In the genomic region with DNA sequence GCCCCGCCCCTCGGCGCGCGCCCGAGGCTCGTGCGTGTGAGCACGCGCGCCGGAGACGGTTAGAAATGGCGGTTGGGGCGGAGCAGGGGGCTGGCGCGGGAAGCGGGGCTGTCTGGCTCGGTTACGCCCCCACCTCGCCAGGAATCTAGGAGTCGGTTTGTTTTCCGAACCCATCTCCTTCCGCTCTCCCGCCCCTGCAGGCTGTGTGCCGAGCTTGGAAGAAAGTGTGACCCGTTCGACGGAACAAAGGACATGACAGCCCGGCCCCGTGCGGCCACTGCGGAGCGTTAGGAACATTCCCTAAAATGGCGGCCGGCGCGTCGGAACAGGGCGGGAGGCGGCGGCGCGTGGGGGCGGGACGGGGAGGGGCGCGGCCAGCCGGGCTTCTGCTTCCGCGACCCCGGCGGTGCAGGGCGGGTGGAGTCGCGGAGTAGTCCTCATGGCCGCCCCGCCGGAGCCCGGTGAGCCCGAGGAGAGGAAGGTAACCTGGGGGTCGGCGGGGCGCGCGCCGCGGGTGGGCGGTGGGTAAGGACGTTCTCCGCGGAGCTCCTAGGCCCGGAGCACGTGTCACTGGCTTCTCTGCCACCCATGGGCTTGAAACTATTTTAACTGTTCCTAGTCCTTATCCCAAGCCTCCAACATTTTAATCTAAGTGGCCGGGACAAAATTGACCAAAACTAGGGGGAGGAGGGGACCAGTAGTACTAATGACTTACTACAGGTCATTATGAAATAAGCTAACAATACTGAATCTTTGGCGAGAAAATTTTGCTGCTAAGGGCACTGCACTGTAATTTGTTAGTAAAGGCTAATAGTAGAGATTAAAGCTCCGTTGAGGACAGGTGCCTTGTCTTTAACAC, we compare ENCODE assay signal across 1 cellular context.
TF ChIP-seq lines count a peak whose summit lies in the region.

A gene with protein sequence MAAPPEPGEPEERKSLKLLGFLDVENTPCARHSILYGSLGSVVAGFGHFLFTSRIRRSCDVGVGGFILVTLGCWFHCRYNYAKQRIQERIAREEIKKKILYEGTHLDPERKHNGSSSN (plus strand): TSS at position 383 of the 859 bp plus-strand sequence. CDS start 57 bp downstream, at position 440.

TF ChIP-seq in K562, 482 proteins besides CTCF, POLR2A, EP300 and RAD21 (continued from another document and continues in another):
- TF ChIP-seq, protein P1, sequence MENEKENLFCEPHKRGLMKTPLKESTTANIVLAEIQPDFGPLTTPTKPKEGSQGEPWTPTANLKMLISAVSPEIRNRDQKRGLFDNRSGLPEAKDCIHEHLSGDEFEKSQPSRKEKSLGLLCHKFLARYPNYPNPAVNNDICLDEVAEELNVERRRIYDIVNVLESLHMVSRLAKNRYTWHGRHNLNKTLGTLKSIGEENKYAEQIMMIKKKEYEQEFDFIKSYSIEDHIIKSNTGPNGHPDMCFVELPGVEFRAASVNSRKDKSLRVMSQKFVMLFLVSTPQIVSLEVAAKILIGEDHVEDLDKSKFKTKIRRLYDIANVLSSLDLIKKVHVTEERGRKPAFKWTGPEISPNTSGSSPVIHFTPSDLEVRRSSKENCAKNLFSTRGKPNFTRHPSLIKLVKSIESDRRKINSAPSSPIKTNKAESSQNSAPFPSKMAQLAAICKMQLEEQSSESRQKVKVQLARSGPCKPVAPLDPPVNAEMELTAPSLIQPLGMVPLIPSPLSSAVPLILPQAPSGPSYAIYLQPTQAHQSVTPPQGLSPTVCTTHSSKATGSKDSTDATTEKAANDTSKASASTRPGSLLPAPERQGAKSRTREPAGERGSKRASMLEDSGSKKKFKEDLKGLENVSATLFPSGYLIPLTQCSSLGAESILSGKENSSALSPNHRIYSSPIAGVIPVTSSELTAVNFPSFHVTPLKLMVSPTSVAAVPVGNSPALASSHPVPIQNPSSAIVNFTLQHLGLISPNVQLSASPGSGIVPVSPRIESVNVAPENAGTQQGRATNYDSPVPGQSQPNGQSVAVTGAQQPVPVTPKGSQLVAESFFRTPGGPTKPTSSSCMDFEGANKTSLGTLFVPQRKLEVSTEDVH (IDR thresholded peaks at IDR 0.05; ENCODE audit: low read depth, partially characterized antibody), result peak; percentile 81
- TF ChIP-seq NCOA4 (IDR thresholded peaks at IDR 0.05; ENCODE audit: partially characterized antibody) (no peak), ZNF507 (tag; conservative IDR thresholded peaks at IDR 0.05) (no peak), ZKSCAN3 (CRISPR knock-in tag; IDR thresholded peaks at IDR 0.05) (no peak), GATA2 (CRISPR knock-in tag; IDR thresholded peaks at IDR 0.05) (peak; percentile 25; the same call in 1 of the 2 replicates), ETV5 (CRISPR knock-in tag; IDR thresholded peaks at IDR 0.05; ENCODE audit: low read depth) (no peak), GATAD2B (IDR thresholded peaks at IDR 0.05; ENCODE audit: borderline replicate concordance) (no peak), PCBP1 (IDR thresholded peaks at IDR 0.05; ENCODE audit: low read depth, low read length, poor library complexity, severe bottlenecking) (no peak), CREM (IDR thresholded peaks at IDR 0.05; ENCODE audit: low read depth) (peak; percentile 61), HDAC8 (tag; IDR thresholded peaks at IDR 0.05) (no peak), SMAD3 (CRISPR knock-in tag; conservative IDR thresholded peaks at IDR 0.05) (peak; percentile 63), ZFPM2 (CRISPR knock-in tag; IDR thresholded peaks at IDR 0.05) (0 out of 2 replicates have a peak, but pooled peaks have one; percentile 18), CSDE1 (IDR thresholded peaks at IDR 0.05) (no peak), ZNF146 (CRISPR knock-in tag; IDR thresholded peaks at IDR 0.05; ENCODE audit: unreplicated experiment) (no peak), KAT2B (IDR thresholded peaks at IDR 0.05; ENCODE audit: low read depth, low read length) (no peak), ZNF436 (CRISPR knock-in tag; IDR thresholded peaks at IDR 0.05) (peak; percentile 30), DNMT1 (IDR thresholded peaks at IDR 0.05) (0 out of 2 replicates have a peak, but pooled peaks have one; percentile 21), ZNF174 (CRISPR knock-in tag; IDR thresholded peaks at IDR 0.05) (no peak; the same call in 1 of the 2 replicates), ERF (CRISPR knock-in tag; IDR thresholded peaks at IDR 0.05) (0 out of 2 replicates have a peak, but pooled peaks have one; percentile 28), GABPA (tag; conservative IDR thresholded peaks at IDR 0.05; ENCODE audit: low read depth) (peak; percentile 74), KDM4B (IDR thresholded peaks at IDR 0.05; ENCODE audit: borderline replicate concordance in 2 of 2, low read depth in 1 of 2) (no peak), EP400 (IDR thresholded peaks at IDR 0.05) (peak; percentile 99), NFE2L1 (tag; IDR thresholded peaks at IDR 0.05; ENCODE audit: borderline replicate concordance, low read depth) (no peak), PHTF2 (CRISPR knock-in tag; IDR thresholded peaks at IDR 0.05) (0 out of 2 replicates have a peak, but pooled peaks have one; percentile 34), ZNF586 (CRISPR knock-in tag; conservative IDR thresholded peaks at IDR 0.05) (no peak), ZNF212 (CRISPR knock-in tag; IDR thresholded peaks at IDR 0.05) (0 out of 2 replicates have a peak, but pooled peaks have one; percentile 45), ARNT (IDR thresholded peaks at IDR 0.05) (peak in 1 of 2 experiments; percentile 42; a peak in 2 of 4 replicates), TCF3 (CRISPR knock-in tag; IDR thresholded peaks at IDR 0.05) (peak; percentile 9; the same call in 1 of the 2 replicates), SPI1 (IDR thresholded peaks at IDR 0.05; ENCODE audit: borderline replicate concordance, low read depth, low read length) (no peak), PYGO2 (tag; IDR thresholded peaks at IDR 0.05) (no peak), CHD2 (IDR thresholded peaks at IDR 0.05; ENCODE audit: low read depth, low read length) (no peak), SMARCA5 (IDR thresholded peaks at IDR 0.05) (no peak), TGIF2 (CRISPR knock-in tag; IDR thresholded peaks at IDR 0.05) (no peak), KAT7 (CRISPR knock-in tag; IDR thresholded peaks at IDR 0.05; ENCODE audit: borderline replicate concordance) (0 out of 2 replicates have a peak, but pooled peaks have one; percentile 62), POLR2H (tag; IDR thresholded peaks at IDR 0.05; ENCODE audit: low read depth) (peak; percentile 92)
- TF ChIP-seq, protein P2, sequence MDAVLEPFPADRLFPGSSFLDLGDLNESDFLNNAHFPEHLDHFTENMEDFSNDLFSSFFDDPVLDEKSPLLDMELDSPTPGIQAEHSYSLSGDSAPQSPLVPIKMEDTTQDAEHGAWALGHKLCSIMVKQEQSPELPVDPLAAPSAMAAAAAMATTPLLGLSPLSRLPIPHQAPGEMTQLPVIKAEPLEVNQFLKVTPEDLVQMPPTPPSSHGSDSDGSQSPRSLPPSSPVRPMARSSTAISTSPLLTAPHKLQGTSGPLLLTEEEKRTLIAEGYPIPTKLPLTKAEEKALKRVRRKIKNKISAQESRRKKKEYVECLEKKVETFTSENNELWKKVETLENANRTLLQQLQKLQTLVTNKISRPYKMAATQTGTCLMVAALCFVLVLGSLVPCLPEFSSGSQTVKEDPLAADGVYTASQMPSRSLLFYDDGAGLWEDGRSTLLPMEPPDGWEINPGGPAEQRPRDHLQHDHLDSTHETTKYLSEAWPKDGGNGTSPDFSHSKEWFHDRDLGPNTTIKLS (IDR thresholded peaks at IDR 0.05; ENCODE audit: borderline replicate concordance, low read depth), result no peak
- TF ChIP-seq, protein P3, sequence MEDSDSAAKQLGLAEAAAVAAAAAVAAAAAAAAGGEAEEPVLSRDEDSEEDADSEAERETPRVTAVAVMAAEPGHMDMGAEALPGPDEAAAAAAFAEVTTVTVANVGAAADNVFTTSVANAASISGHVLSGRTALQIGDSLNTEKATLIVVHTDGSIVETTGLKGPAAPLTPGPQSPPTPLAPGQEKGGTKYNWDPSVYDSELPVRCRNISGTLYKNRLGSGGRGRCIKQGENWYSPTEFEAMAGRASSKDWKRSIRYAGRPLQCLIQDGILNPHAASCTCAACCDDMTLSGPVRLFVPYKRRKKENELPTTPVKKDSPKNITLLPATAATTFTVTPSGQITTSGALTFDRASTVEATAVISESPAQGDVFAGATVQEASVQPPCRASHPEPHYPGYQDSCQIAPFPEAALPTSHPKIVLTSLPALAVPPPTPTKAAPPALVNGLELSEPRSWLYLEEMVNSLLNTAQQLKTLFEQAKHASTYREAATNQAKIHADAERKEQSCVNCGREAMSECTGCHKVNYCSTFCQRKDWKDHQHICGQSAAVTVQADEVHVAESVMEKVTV (CRISPR knock-in tag; IDR thresholded peaks at IDR 0.05), result no peak
- TF ChIP-seq, protein P4, sequence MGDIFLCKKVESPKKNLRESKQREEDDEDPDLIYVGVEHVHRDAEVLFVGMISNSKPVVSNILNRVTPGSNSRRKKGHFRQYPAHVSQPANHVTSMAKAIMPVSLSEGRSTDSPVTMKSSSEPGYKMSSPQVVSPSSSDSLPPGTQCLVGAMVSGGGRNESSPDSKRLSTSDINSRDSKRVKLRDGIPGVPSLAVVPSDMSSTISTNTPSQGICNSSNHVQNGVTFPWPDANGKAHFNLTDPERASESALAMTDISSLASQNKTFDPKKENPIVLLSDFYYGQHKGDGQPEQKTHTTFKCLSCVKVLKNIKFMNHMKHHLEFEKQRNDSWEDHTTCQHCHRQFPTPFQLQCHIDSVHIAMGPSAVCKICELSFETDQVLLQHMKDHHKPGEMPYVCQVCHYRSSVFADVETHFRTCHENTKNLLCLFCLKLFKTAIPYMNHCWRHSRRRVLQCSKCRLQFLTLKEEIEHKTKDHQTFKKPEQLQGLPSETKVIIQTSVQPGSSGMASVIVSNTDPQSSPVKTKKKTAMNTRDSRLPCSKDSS (IDR thresholded peaks at IDR 0.05; ENCODE audit: low read depth, partially characterized antibody), result no peak
- TF ChIP-seq, protein P5, sequence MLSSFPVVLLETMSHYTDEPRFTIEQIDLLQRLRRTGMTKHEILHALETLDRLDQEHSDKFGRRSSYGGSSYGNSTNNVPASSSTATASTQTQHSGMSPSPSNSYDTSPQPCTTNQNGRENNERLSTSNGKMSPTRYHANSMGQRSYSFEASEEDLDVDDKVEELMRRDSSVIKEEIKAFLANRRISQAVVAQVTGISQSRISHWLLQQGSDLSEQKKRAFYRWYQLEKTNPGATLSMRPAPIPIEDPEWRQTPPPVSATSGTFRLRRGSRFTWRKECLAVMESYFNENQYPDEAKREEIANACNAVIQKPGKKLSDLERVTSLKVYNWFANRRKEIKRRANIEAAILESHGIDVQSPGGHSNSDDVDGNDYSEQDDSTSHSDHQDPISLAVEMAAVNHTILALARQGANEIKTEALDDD (IDR thresholded peaks at IDR 0.05), result peak; percentile 17; the same call in 1 of the 2 replicates
- TF ChIP-seq, protein P6, sequence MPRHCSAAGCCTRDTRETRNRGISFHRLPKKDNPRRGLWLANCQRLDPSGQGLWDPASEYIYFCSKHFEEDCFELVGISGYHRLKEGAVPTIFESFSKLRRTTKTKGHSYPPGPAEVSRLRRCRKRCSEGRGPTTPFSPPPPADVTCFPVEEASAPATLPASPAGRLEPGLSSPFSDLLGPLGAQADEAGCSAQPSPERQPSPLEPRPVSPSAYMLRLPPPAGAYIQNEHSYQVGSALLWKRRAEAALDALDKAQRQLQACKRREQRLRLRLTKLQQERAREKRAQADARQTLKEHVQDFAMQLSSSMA (CRISPR knock-in tag; IDR thresholded peaks at IDR 0.05), result peak; percentile 78; the same call in 1 of the 2 replicates
- TF ChIP-seq, protein P7, sequence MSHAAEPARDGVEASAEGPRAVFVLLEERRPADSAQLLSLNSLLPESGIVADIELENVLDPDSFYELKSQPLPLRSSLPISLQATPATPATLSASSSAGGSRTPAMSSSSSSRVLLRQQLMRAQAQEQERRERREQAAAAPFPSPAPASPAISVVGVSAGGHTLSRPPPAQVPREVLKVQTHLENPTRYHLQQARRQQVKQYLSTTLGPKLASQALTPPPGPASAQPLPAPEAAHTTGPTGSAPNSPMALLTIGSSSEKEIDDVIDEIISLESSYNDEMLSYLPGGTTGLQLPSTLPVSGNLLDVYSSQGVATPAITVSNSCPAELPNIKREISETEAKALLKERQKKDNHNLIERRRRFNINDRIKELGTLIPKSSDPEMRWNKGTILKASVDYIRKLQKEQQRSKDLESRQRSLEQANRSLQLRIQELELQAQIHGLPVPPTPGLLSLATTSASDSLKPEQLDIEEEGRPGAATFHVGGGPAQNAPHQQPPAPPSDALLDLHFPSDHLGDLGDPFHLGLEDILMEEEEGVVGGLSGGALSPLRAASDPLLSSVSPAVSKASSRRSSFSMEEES (CRISPR knock-in tag; IDR thresholded peaks at IDR 0.05), result 0 out of 2 replicates have a peak, but pooled peaks have one; percentile 9
- TF ChIP-seq, protein P8, sequence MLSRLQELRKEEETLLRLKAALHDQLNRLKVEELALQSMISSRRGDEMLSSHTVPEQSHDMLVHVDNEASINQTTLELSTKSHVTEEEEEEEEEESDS (CRISPR knock-in tag; IDR thresholded peaks at IDR 0.05), result no peak
- TF ChIP-seq, protein P9, sequence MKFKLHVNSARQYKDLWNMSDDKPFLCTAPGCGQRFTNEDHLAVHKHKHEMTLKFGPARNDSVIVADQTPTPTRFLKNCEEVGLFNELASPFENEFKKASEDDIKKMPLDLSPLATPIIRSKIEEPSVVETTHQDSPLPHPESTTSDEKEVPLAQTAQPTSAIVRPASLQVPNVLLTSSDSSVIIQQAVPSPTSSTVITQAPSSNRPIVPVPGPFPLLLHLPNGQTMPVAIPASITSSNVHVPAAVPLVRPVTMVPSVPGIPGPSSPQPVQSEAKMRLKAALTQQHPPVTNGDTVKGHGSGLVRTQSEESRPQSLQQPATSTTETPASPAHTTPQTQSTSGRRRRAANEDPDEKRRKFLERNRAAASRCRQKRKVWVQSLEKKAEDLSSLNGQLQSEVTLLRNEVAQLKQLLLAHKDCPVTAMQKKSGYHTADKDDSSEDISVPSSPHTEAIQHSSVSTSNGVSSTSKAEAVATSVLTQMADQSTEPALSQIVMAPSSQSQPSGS (CRISPR knock-in tag; IDR thresholded peaks at IDR 0.05), result no peak
- TF ChIP-seq, protein P10, sequence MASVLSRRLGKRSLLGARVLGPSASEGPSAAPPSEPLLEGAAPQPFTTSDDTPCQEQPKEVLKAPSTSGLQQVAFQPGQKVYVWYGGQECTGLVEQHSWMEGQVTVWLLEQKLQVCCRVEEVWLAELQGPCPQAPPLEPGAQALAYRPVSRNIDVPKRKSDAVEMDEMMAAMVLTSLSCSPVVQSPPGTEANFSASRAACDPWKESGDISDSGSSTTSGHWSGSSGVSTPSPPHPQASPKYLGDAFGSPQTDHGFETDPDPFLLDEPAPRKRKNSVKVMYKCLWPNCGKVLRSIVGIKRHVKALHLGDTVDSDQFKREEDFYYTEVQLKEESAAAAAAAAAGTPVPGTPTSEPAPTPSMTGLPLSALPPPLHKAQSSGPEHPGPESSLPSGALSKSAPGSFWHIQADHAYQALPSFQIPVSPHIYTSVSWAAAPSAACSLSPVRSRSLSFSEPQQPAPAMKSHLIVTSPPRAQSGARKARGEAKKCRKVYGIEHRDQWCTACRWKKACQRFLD (CRISPR knock-in tag; IDR thresholded peaks at IDR 0.05), result peak; percentile 73
- TF ChIP-seq, protein P11, sequence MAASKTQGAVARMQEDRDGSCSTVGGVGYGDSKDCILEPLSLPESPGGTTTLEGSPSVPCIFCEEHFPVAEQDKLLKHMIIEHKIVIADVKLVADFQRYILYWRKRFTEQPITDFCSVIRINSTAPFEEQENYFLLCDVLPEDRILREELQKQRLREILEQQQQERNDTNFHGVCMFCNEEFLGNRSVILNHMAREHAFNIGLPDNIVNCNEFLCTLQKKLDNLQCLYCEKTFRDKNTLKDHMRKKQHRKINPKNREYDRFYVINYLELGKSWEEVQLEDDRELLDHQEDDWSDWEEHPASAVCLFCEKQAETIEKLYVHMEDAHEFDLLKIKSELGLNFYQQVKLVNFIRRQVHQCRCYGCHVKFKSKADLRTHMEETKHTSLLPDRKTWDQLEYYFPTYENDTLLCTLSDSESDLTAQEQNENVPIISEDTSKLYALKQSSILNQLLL (CRISPR knock-in tag; IDR thresholded peaks at IDR 0.05; ENCODE audit: borderline replicate concordance), result no peak
